11 cellular contexts compared by ENCODE assay signal in genomic region chr11:72624496-72625201, GRCh38. TPM values are rescaled to one million over a fixed set of nuclear protein-coding genes. Genes with fewer than 3 reads are reported as not detected.
DNase-seq lines count a peak whose midpoint lies in the region; ATAC-seq, FAIRE-seq and TF ChIP-seq lines count a peak whose summit lies in the region.
"Had no signal": no experiment of that assay in that cellular context is flagged by ENCODE, and none has a peak within 500 bp of the region (broad histone marks: within the 10 kb centered on the region; RNA-seq: fewer than 3 reads in every experiment).

No MANE protein-coding gene starts in this region.

- H3K4me3 Mint-ChIP-seq in HFFc6 = no peak overlapping the region

- ATAC-seq in Right ventricle myocardium inferior (peak; percentile 19), left cardiac atrium (peak; percentile 42 to 58), pancreas (peak in 3 of 4 donors; percentile 14 to 63 (median 16))

- no peaks in the 10 kb centered on the region for H3K27me3 ChIP-seq in pancreas

- H3K9me3 Mint-ChIP-seq in HFFc6 = no peaks in the 10 kb centered on the region

- no peaks in the 10 kb centered on the region for H3K36me3 ChIP-seq in pancreas
- H3K36me3 ChIP-seq: WERI-Rb-1 had no signal

- 78 to 85% methylated on average over 12 of the region's 12 CpGs for WGBS in pancreas, 2 donors

- no peak for FAIRE-seq in pancreas (lab: Jason Lieb, UNC)

- H3K27ac Mint-ChIP-seq in HFFc6 = no peak overlapping the region

- DNase-seq in Right ventricle myocardium inferior (ENCODE audit: missing footprints) = peak; percentile 78
- DNase-seq in cardiac septum (ENCODE audit: low spot score) = no peak
- DNase-seq in left cardiac atrium = peak; percentile 77
- no peak for DNase-seq in pancreas
- DNase-seq in NCI-H2196 treated with DMSO at 0.1 percent for 48 hours (lab: John Stamatoyannopoulos, UW; ENCODE audit: unreplicated experiment) = no peak
- no peak for DNase-seq in AML-193 (lab: John Stamatoyannopoulos, UW)
- no peak for DNase-seq in kidney glomerular epithelial cell (lab: John Stamatoyannopoulos, UW)
- no peak for DNase-seq in HFFc6
- DNase-seq: H7, hippocampal formation, WERI-Rb-1 had no signal

- intact Hi-C loops in Right ventricle myocardium inferior (cut with DNase I) (loop anchor here (2.0 kb wide), 1 partner anchor 18 kb away; no protein-coding TSS in a partner anchor), cardiac septum (cut with DNase I) (no loop called here), left cardiac atrium (cut with DNase I) (no loop called here), pancreas (cut with DNase I) (no loop called here)

- no peak for TF ChIP-seq CTCF in pancreas (IDR thresholded peaks at IDR 0.05)
- TF ChIP-seq CTCF in HFFc6 (IDR thresholded peaks at IDR 0.05) = no peak

- peaks cover 0 to 5% (median 0%) of the 10 kb centered on the region in 3 donors for H3K4me1 ChIP-seq in pancreas

- no peaks in the 10 kb centered on the region for H3K9me3 ChIP-seq in pancreas

- no peak overlapping the region for H3K4me3 ChIP-seq in pancreas

- H3K27me3 Mint-ChIP-seq in HFFc6 (ENCODE audit: insufficient read depth) = peaks cover 38% of the 10 kb centered on the region

- no peak overlapping the region for H3K27ac ChIP-seq in pancreas
- H3K27ac ChIP-seq: WERI-Rb-1 had no signal

- H3K4me1 Mint-ChIP-seq in HFFc6 (ENCODE audit: low read depth) = peaks cover 1% of the 10 kb centered on the region; the same call in 1 of the 2 replicates

- no peaks in the 10 kb centered on the region for H3K36me3 Mint-ChIP-seq in HFFc6 (ENCODE audit: low read depth)

RNA-seq across cellular contexts. Expression of gene PDE2A, which starts 49.6 kb away (rescaled TPM):
- total RNA-seq in Right ventricle myocardium inferior (41.2 TPM), cardiac septum (28.8 TPM), left cardiac atrium (10 to 100 TPM; 40.9 to 41.6 TPM), pancreas (1 to 10 TPM; 2.1 to 4.9 (median 3.9) TPM)
- polyA plus RNA-seq in pancreas = 10 to 100 TPM; 12.8 to 16.3 TPM
- under 1 TPM; 0.07 to 0.57 (median 0.40) TPM for total RNA-seq in HFFc6 (2021; fragmentation: NEBNext Ultra II Directional; extraction: Animal tissue kit (Norgen Biotek cat#: 25700))

Comparison
In these comparisons a context has a peak if more than half of its experiments do, and no peak if none do; other contexts are left out.
1. DNase-seq: peak in Right ventricle myocardium inferior (single experiment) and left cardiac atrium (single experiment); none in cardiac septum (single experiment), pancreas (0 of 6), NCI-H2196 treated with DMSO at 0.1 percent for 48 hours (single experiment), AML-193 (0 of 2), kidney glomerular epithelial cell (single experiment) and HFFc6 (single experiment).
2. Peak in every context shown above with its lines, with median percentiles within 50 percentile points of each other: ATAC-seq.